Comparison of ENCODE assay signal across 12 cellular contexts in the genomic region with DNA sequence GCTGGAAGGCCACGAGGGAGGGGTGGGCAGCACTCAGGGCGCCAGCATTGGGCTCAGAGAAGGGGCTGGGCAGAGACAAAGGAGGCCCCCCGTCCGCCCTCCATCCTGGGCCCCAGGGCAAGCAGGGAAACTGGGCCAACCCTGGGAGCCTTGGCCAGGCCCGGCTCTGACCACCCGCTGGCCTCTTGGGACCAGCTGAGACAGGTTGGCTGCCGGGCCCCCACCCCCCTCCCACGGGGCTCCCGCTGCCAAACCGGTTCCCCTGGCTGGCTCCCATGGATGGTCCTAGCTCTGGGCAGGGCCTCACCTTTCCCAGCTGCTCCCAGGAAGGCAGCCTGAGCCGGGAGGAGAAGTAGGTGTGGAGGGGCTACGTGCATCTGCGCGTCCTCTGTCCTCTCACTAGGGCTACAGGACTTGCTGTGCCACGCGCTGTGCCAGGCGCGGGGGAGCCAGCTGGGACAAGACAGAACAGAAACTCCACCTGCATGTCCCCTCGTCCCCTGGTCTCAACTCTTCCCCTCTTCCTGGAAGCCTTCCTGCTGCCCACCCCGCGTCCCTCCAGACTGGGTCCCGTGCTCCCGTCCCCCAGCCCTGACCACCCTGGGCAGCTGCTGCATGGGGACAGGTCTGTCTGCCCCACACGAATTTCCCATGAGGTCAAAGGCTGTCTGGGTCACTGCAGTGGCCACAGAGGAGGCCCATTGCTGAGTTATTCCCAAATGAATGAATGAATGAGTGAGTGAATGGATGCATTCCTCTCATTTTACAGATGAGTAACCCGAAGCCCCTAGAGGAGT. TPM values are rescaled to one million over a fixed set of nuclear protein-coding genes. Genes with fewer than 3 reads are reported as not detected.
DNase-seq lines count a peak whose midpoint lies in the region; TF ChIP-seq lines count a peak whose summit lies in the region.
"Had no signal": no experiment of that assay in that cellular context is flagged by ENCODE, and none has a peak within 500 bp of the region (broad histone marks: within the 10 kb centered on the region; RNA-seq: fewer than 3 reads in every experiment).

No MANE protein-coding gene starts in this region.

- H3K36me3 ChIP-seq in transverse colon (no peaks in the 10 kb centered on the region), WERI-Rb-1 (peaks cover 25% of the 10 kb centered on the region)

- TF ChIP-seq POLR2A in transverse colon (IDR thresholded peaks at IDR 0.05) = no peak

- no peak for TF ChIP-seq EP300 in transverse colon (IDR thresholded peaks at IDR 0.05; ENCODE audit: low read depth)

- peaks cover 18 to 25% (median 22%) of the 10 kb centered on the region in 4 donors for H3K4me1 ChIP-seq in transverse colon

- TF ChIP-seq CTCF in transverse colon (IDR thresholded peaks at IDR 0.05) (no peak), WERI-Rb-1 (IDR thresholded peaks at IDR 0.05; ENCODE audit: low read depth, low read length) (no peak)

- intact Hi-C loops in transverse colon (cut with DNase I; ENCODE audit: low total_unique reads) = no loop called here

- H3K4me3 ChIP-seq in transverse colon (no peak overlapping the region), WERI-Rb-1 (ENCODE audit: low read depth, low read length) (no peak overlapping the region)
- H3K4me3 ChIP-seq: coronary artery had no signal

- in situ Hi-C loops in transverse colon (cut with MboI; ENCODE audit: low pct_ligation_motif_present in 1 of 4, low pct_unique_long_range_greater_than_20kb in 1 of 4, low sequenced_read_pairs in 3 of 4) = no loop called here

- DNase-seq in HT-29 (ENCODE audit: low spot score) (peak; percentile 96), left kidney (ENCODE audit: low read depth, low spot score) (peak; percentile 76), transverse colon (peak; percentile 57), WERI-Rb-1 (no peak), NCI-H1092 (lab: John Stamatoyannopoulos, UW) (no peak), occipital lobe (lab: John Stamatoyannopoulos, UW) (no peak)
- DNase-seq: activated CD4-positive, alpha-beta T cell treated with anti-CD3 and anti-CD28 coated beads for 4 hours; Kasumi-1; NCI-H446; stimulated activated naive CD8-positive, alpha-beta T cell treated with anti-CD3 and anti-CD28 coated beads, Interleukin-15, Interleukin-2, amounts not matched to agents 100 U/mL and 50 U/mL, for 24 hours had no signal

- H3K27ac ChIP-seq in angular gyrus (ENCODE audit: low read depth, low read length) (peak overlapping the region; percentile 10), transverse colon (peak overlapping the region; percentile 22 to 75 (median 30)), WERI-Rb-1 (no peak overlapping the region)

- 46 to 69% methylated on average over 5 to 19 of the region's 25 CpGs for WGBS in transverse colon (ENCODE audit: low coverage in 1 of 2), 2 donors

- H3K9me3 ChIP-seq in transverse colon (no peaks in the 10 kb centered on the region), WERI-Rb-1 (ENCODE audit: severe bottlenecking) (no peaks in the 10 kb centered on the region)

- H3K27me3 ChIP-seq in transverse colon = no peaks in the 10 kb centered on the region
- H3K27me3 ChIP-seq in WERI-Rb-1 (ENCODE audit: insufficient read depth, low read depth, severe bottlenecking) = no peaks in the 10 kb centered on the region

RNA-seq across cellular contexts. Expression of a gene that starts 29.1 kb away (rescaled TPM):
- total RNA-seq in HT-29 (2014; rRNA removed; shearing (Covaris generic)) = 0.31 TPM in 1 of 2 replicates, not detected in the other
- total RNA-seq in transverse colon = 1 to 10 TPM in 2 of 4 donors, under 1 TPM in 1, not detected in 1; 0.14 to 3.0 (median 1.1) TPM
- not detected for total RNA-seq in occipital lobe

RNA-seq across cellular contexts. Expression of a gene that starts 36.4 kb away (rescaled TPM):
- not detected in 2 replicates for total RNA-seq in HT-29 (2014; rRNA removed; shearing (Covaris generic))
- total RNA-seq in transverse colon (not detected), occipital lobe (not detected)

RNA-seq across cellular contexts. Expression of a gene that starts 42.1 kb away (rescaled TPM):
- 42.3 and 46.5 TPM in 2 replicates for total RNA-seq in HT-29 (2014; rRNA removed; shearing (Covaris generic))
- 10 to 100 TPM; 43.8 to 96.1 (median 63.2) TPM for total RNA-seq in transverse colon
- 1.9 TPM for total RNA-seq in occipital lobe

Comparison
In these comparisons a context has a peak if more than half of its experiments do, and no peak if none do; other contexts are left out.
1. DNase-seq: peak in HT-29 (single experiment), left kidney (single experiment) and transverse colon (single experiment); none in WERI-Rb-1 (single experiment), NCI-H1092 (single experiment) and occipital lobe (single experiment).
2. RNA of a gene that starts 42.1 kb away (total RNA-seq): 43.8 to 96.1 TPM in transverse colon and 42.3 to 46.5 TPM in HT-29; 1.9 TPM in occipital lobe (single experiment); every median in the first group is over 10 times any median in the second.